ENCODE assay signal across 35 cellular contexts in genomic region chr2:96074156-96074555, GRCh38. TPM values are rescaled to one million over a fixed set of nuclear protein-coding genes. Genes with fewer than 3 reads are reported as not detected.
"Had no signal": no experiment of that assay in that cellular context is flagged by ENCODE, and none has a peak within 500 bp of the region (broad histone marks: within the 10 kb centered on the region; RNA-seq: fewer than 3 reads in every experiment).

No MANE protein-coding gene starts in this region.

- H3K36me3 Mint-ChIP-seq: activated naive CD4-positive, alpha-beta T cell treated with anti-CD3 and anti-CD28 coated beads, Interleukin-2, amount 10 ng/mL, durations not matched to agents 7 days and 5 days; activated naive CD8-positive, alpha-beta T cell had no signal

- H3K4me2 ChIP-seq: KMS-11, SK-N-SH had no signal

- H3K9me3 Mint-ChIP-seq: activated CD4-positive, alpha-beta T cell treated with anti-CD3 and anti-CD28 coated beads, Interleukin-2, amount 10 ng/mL, durations not matched to agents 24 days and 14 days; activated naive CD4-positive, alpha-beta T cell treated with anti-CD3 and anti-CD28 coated beads, Interleukin-2, amount 10 ng/mL, durations not matched to agents 7 days and 5 days; activated T-helper 1 cell treated with anti-CD3 and anti-CD28 coated beads, Interleukin-12 subunit alpha, Interleukin-12 subunit beta, Interleukin-2, Interleukin-4 antibody, amounts not matched to agents 30 ng/mL and 10 ng/mL and 1 ng/mL, durations not matched to agents 14 hours and 24 hours and 36 hours; T-helper 1 cell treated with Interleukin-12 subunit alpha and Interleukin-12 subunit beta and Interleukin-4 antibody, amounts not matched to agents 30 μg/mL and 1 μg/mL, for 36 hours; T-helper 2 cell treated with Interferon-gamma antibody and Interleukin-4, amounts not matched to agents 5 μg/mL and 100 μg/mL, for 36 hours had no signal

- H3K9me3 ChIP-seq: Peyer's patch, SJSA1, SK-N-SH had no signal

- H3K27me3 ChIP-seq: brain microvascular endothelial cell, Peyer's patch had no signal

- ATAC-seq: activated naive CD8-positive, alpha-beta T cell treated with anti-CD3 and anti-CD28 coated beads, Interleukin-2, amount 50 U/mL, for 24 hours; PC-3 had no signal

- H3K27ac ChIP-seq: brain microvascular endothelial cell, KMS-11, Peyer's patch, SJSA1 had no signal

- H3K27me3 Mint-ChIP-seq: activated naive CD8-positive, alpha-beta T cell; activated naive CD8-positive, alpha-beta T cell treated with anti-CD3 and anti-CD28 coated beads, Interleukin-2, amount 50 U/mL, for 24 hours; activated T-cell treated with anti-CD3 and anti-CD28 coated beads, Interleukin-2, amount 50 U/mL, for 24 hours had no signal

- H3K36me3 ChIP-seq: brain microvascular endothelial cell, Peyer's patch, SJSA1 had no signal

- H3K4me3 ChIP-seq: Peyer's patch, SJSA1 had no signal

- DNase-seq: activated CD4-positive, alpha-beta T cell treated with anti-CD3 and anti-CD28 coated beads, Interleukin-2, amount 10 ng/mL, durations not matched to agents 24 days and 14 days; activated CD4-positive, alpha-beta T cell treated with anti-CD3 and anti-CD28 coated beads, Interleukin-2, amount 50 U/mL, for 4 hours; activated gamma-delta T cell treated with Interleukin-2 at 50 U/mL for 16 hours; activated naive CD4-positive, alpha-beta T cell treated with anti-CD3 and anti-CD28 coated beads, Interleukin-2, amount 10 ng/mL, durations not matched to agents 7 days and 5 days; activated naive CD8-positive, alpha-beta T cell treated with anti-CD3 and anti-CD28 coated beads, Interleukin-2, amount 50 U/mL, for 24 hours; activated T-cell treated with anti-CD3 and anti-CD28 coated beads, Interleukin-2, amount 50 U/mL, for 24 hours; amniotic stem cell; aorta; brain microvascular endothelial cell; central memory CD4-positive, alpha-beta T cell; MM.1S; MV-4-11; NCI-H1092; NCI-H1417; NCI-H146; NCI-H187; NCI-H2029 treated with DMSO at 0.1 percent for 48 hours; NCI-H2107; NCI-H2171; NCI-H510A; NCI-H526; NCI-H748 treated with DMSO at 0.1 percent for 48 hours; NK-92 treated with Interleukin-12 subunit alpha and Interleukin-12 subunit beta, amount 100 ng/mL, for 24 hours; PC-3; Peyer's patch; RPMI8226; SHP77 treated with DMSO at 0.1 percent for 48 hours; SK-N-SH had no signal

- H3K4me3 Mint-ChIP-seq: activated CD4-positive, alpha-beta T cell treated with anti-CD3 and anti-CD28 coated beads, Interleukin-2, amount 10 ng/mL, durations not matched to agents 24 days and 14 days; activated naive CD4-positive, alpha-beta T cell treated with anti-CD3 and anti-CD28 coated beads, Interleukin-2, amount 10 ng/mL, durations not matched to agents 7 days and 5 days; activated naive CD8-positive, alpha-beta T cell; activated naive CD8-positive, alpha-beta T cell treated with anti-CD3 and anti-CD28 coated beads, Interleukin-2, amount 50 U/mL, for 24 hours; activated T-cell treated with anti-CD3 and anti-CD28 coated beads, Interleukin-2, amount 50 U/mL, for 24 hours; activated T-helper 1 cell treated with anti-CD3 and anti-CD28 coated beads, Interleukin-12 subunit alpha, Interleukin-12 subunit beta, Interleukin-2, Interleukin-4 antibody, amounts not matched to agents 30 ng/mL and 10 ng/mL and 1 ng/mL, durations not matched to agents 14 hours and 24 hours and 36 hours; T-helper 1 cell treated with Interleukin-12 subunit alpha and Interleukin-12 subunit beta and Interleukin-4 antibody, amounts not matched to agents 30 μg/mL and 1 μg/mL, for 36 hours; T-helper 2 cell treated with Interferon-gamma antibody and Interleukin-4, amounts not matched to agents 5 μg/mL and 100 μg/mL, for 36 hours had no signal

- H3K4me1 Mint-ChIP-seq: activated CD4-positive, alpha-beta T cell treated with anti-CD3 and anti-CD28 coated beads, Interleukin-2, amount 10 ng/mL, durations not matched to agents 24 days and 14 days; activated naive CD4-positive, alpha-beta T cell treated with anti-CD3 and anti-CD28 coated beads, Interleukin-2, amount 10 ng/mL, durations not matched to agents 7 days and 5 days; activated naive CD8-positive, alpha-beta T cell treated with anti-CD3 and anti-CD28 coated beads, Interleukin-2, amount 50 U/mL, for 24 hours had no signal

- H3K9ac ChIP-seq: KMS-11, SK-N-SH had no signal

- H3K27ac Mint-ChIP-seq: activated CD4-positive, alpha-beta T cell treated with anti-CD3 and anti-CD28 coated beads, Interleukin-2, amount 10 ng/mL, durations not matched to agents 24 days and 14 days; activated naive CD4-positive, alpha-beta T cell treated with anti-CD3 and anti-CD28 coated beads, Interleukin-2, amount 10 ng/mL, durations not matched to agents 7 days and 5 days; activated naive CD8-positive, alpha-beta T cell; activated naive CD8-positive, alpha-beta T cell treated with anti-CD3 and anti-CD28 coated beads, Interleukin-2, amount 50 U/mL, for 24 hours; activated T-cell treated with anti-CD3 and anti-CD28 coated beads, Interleukin-2, amount 50 U/mL, for 24 hours; activated T-helper 1 cell treated with anti-CD3 and anti-CD28 coated beads, Interleukin-12 subunit alpha, Interleukin-12 subunit beta, Interleukin-2, Interleukin-4 antibody, amounts not matched to agents 30 ng/mL and 10 ng/mL and 1 ng/mL, durations not matched to agents 14 hours and 24 hours and 36 hours; T-helper 1 cell treated with Interleukin-12 subunit alpha and Interleukin-12 subunit beta and Interleukin-4 antibody, amounts not matched to agents 30 μg/mL and 1 μg/mL, for 36 hours; T-helper 2 cell treated with Interferon-gamma antibody and Interleukin-4, amounts not matched to agents 5 μg/mL and 100 μg/mL, for 36 hours had no signal

- H3K4me1 ChIP-seq: Peyer's patch, SJSA1 had no signal

RNA-seq across cellular contexts. Expression of gene GPAT2, which starts 39.4 kb away (rescaled TPM):
- total RNA-seq: LHCN-M2, PC-3, SJSA1 had no signal
- polyA plus RNA-seq: SK-N-SH had no signal

RNA-seq across cellular contexts. Expression of gene ADRA2B, which starts 42.2 kb away (rescaled TPM):
- total RNA-seq: LHCN-M2, PC-3, SJSA1 had no signal
- polyA plus RNA-seq: SK-N-SH had no signal
